In genomic region chrX:30961387-30961786, GRCh38 we compare ENCODE assay signal across 22 cellular contexts.
"Had no signal": no experiment of that assay in that cellular context is flagged by ENCODE, and none has a peak within 500 bp of the region (broad histone marks: within the 10 kb centered on the region; RNA-seq: fewer than 3 reads in every experiment).

No MANE protein-coding gene starts in this region.

- H3K4me3 ChIP-seq: coronary artery, dorsolateral prefrontal cortex, esophagus muscularis mucosa, gastroesophageal sphincter, heart left ventricle, left ventricle myocardium inferior, lower lobe of right lung, mucosa of descending colon had no signal

- H3K4me1 Mint-ChIP-seq: naive B cell; naive thymus-derived CD8-positive, alpha-beta T cell had no signal

- H3K9me3 ChIP-seq: esophagus muscularis mucosa, gastroesophageal sphincter, heart left ventricle, left ventricle myocardium inferior, lower lobe of right lung, mucosa of descending colon had no signal

- H3K36me3 Mint-ChIP-seq: mesothelial cell of epicardium; naive B cell; naive thymus-derived CD8-positive, alpha-beta T cell had no signal

- H3K4me1 ChIP-seq: esophagus muscularis mucosa, foreskin keratinocyte, gastroesophageal sphincter, heart left ventricle, left ventricle myocardium inferior, lower lobe of right lung had no signal

- H3K9me3 Mint-ChIP-seq: naive B cell; naive thymus-derived CD8-positive, alpha-beta T cell had no signal

- H3K27me3 ChIP-seq: esophagus muscularis mucosa, foreskin keratinocyte, gastroesophageal sphincter, heart left ventricle had no signal

- H3K36me3 ChIP-seq: esophagus muscularis mucosa, gastroesophageal sphincter, heart left ventricle, left ventricle myocardium inferior, lower lobe of right lung had no signal

- H3K4me3 Mint-ChIP-seq: mesothelial cell of epicardium; naive B cell; naive thymus-derived CD8-positive, alpha-beta T cell had no signal

- H3K27ac ChIP-seq: coronary artery, dorsolateral prefrontal cortex, esophagus muscularis mucosa, foreskin keratinocyte, gastroesophageal sphincter, heart left ventricle, left ventricle myocardium inferior, lower lobe of right lung had no signal

- FAIRE-seq: endothelial cell of umbilical vein, frontal cortex, islet of Langerhans, keratinocyte had no signal

- DNase-seq: dermis blood vessel endothelial cell; dorsolateral prefrontal cortex; effector CD4-positive, alpha-beta T cell; effector memory CD4-positive, alpha-beta T cell; foreskin keratinocyte; heart left ventricle; hippocampal formation; left cardiac atrium; left ventricle myocardium inferior; lower lobe of right lung; mesenchymal stem cell; naive B cell; naive thymus-derived CD8-positive, alpha-beta T cell had no signal

- ATAC-seq: foreskin keratinocyte; gastroesophageal sphincter; heart left ventricle; left cardiac atrium; lower lobe of right lung; naive thymus-derived CD8-positive, alpha-beta T cell had no signal

- H3K27ac Mint-ChIP-seq: mesothelial cell of epicardium; naive B cell; naive thymus-derived CD8-positive, alpha-beta T cell had no signal
